Comparison of ENCODE assay signal across 23 cellular contexts in the genomic region with DNA sequence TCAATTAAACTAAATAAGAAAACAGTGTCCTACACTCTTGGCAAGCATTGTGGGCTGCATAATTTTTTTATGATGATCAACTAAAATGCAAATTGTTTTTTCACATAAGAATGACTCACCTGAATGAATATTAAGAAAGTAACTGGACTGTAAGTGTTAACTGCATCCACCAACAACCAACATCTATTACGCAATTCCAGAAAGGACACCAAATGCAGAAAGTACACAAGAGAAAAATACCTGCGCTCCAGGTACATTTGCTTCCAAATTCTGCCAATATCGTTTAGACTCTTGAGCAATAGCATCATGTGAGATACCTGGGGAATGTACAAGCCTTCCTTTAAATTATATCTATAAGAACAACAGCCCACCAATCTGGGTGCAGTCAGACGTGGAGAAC.
"Had no signal": no experiment of that assay in that cellular context is flagged by ENCODE, and none has a peak within 500 bp of the region (broad histone marks: within the 10 kb centered on the region; RNA-seq: fewer than 3 reads in every experiment).

No MANE protein-coding gene starts in this region.

- H2AFZ ChIP-seq: hepatocyte had no signal

- H3K27ac ChIP-seq: coronary artery, hepatocyte, left ventricle myocardium inferior, neutrophil, psoas muscle, sigmoid colon, skin epidermis, stomach, thoracic aorta, transverse colon had no signal

- H3K27ac Mint-ChIP-seq: endodermal cell; stimulated activated naive B cell treated with anti-CD40 and anti-IgM and Interleukin-4, amounts not matched to agents 10 μg/mL and 1 μg/mL and 100 μg/mL, for 72 hours had no signal

- H3K9me3 ChIP-seq: left ventricle myocardium inferior, neutrophil, psoas muscle, sigmoid colon, stomach, thoracic aorta, transverse colon had no signal

- FAIRE-seq: endothelial cell of umbilical vein, kidney had no signal

- H3K9me3 Mint-ChIP-seq: endodermal cell, naive B cell had no signal

- ATAC-seq: left cardiac atrium; psoas muscle; stimulated activated naive B cell treated with anti-CD40 and anti-IgM and Interleukin-4, amounts not matched to agents 10 μg/mL and 1 μg/mL and 100 μg/mL, for 72 hours had no signal

- H3K4me3 ChIP-seq: coronary artery, hepatocyte, left ventricle myocardium inferior, lung, psoas muscle, sigmoid colon, skin epidermis, stomach, thoracic aorta, transverse colon had no signal

- H3K79me2 ChIP-seq: hepatocyte had no signal

- H3K4me1 ChIP-seq: psoas muscle had no signal

- H3K27me3 ChIP-seq: hepatocyte, neutrophil, sigmoid colon, stomach, transverse colon had no signal

- H3K4me3 Mint-ChIP-seq: endodermal cell; naive B cell; stimulated activated naive B cell treated with anti-CD40 and anti-IgM and Interleukin-4, amounts not matched to agents 10 μg/mL and 1 μg/mL and 100 μg/mL, for 72 hours had no signal

- H3K4me1 Mint-ChIP-seq: endodermal cell had no signal

- H3K27me3 Mint-ChIP-seq: naive B cell; stimulated activated naive B cell treated with anti-CD40 and anti-IgM and Interleukin-4, amounts not matched to agents 10 μg/mL and 1 μg/mL and 100 μg/mL, for 72 hours had no signal

- DNase-seq: effector CD4-positive, alpha-beta T cell; endodermal cell; foreskin melanocyte; kidney; left cardiac atrium; left ventricle myocardium inferior; mesendoderm; naive B cell; psoas muscle; sigmoid colon; stimulated activated CD4-positive, alpha-beta T cell treated with anti-CD3 and anti-CD28 coated beads, Interleukin-2, amount 100 ng/mL, for 24 hours; stimulated activated CD4-positive, alpha-beta T cell treated with anti-CD3 and anti-CD28 coated beads, Interleukin-4, amount 100 ng/mL, for 4 hours; stimulated activated naive B cell treated with anti-CD40 and anti-IgM and Interleukin-4, amounts not matched to agents 10 μg/mL and 1 μg/mL and 100 μg/mL, for 72 hours; stomach; substantia nigra; transverse colon had no signal

- H3K4me2 ChIP-seq: hepatocyte had no signal
